In genomic region chr2:69437751-69438154, GRCh38 we compare ENCODE assay signal across 8 cellular contexts. TPM values are rescaled to one million over a fixed set of nuclear protein-coding genes. Genes with fewer than 3 reads are reported as not detected.
DNase-seq lines count a peak whose midpoint lies in the region; ATAC-seq and TF ChIP-seq lines count a peak whose summit lies in the region.

No MANE protein-coding gene starts in this region.

- H3K9me3 ChIP-seq in body of pancreas = no peaks in the 10 kb centered on the region
- H3K9me3 ChIP-seq in suprapubic skin = no peaks in the 10 kb centered on the region

- peak; percentile 38 for ATAC-seq in body of pancreas
- peak; percentile 50 for ATAC-seq in left colon
- no peak for ATAC-seq in HG02642 (IDR thresholded peaks at IDR 0.05; ENCODE audit: poor library complexity, unreplicated experiment)

- peak; percentile 38 for DNase-seq in COR-L47 (lab: John Stamatoyannopoulos, UW)
- peak; percentile 52 to 60 (median 55) for DNase-seq in body of pancreas
- peak; percentile 46 to 55 for DNase-seq in left colon
- peak in 1 of 2 donors; percentile 70 for DNase-seq in suprapubic skin (ENCODE audit: low spot score in 2 of 2)
- no peak for DNase-seq in activated CD4-positive, alpha-beta T cell treated with anti-CD3 and anti-CD28 coated beads, Interleukin-2, amount 50 U/mL, for 1 hour
- DNase-seq in GDM1 (lab: John Stamatoyannopoulos, UW) = no peak

- H3K4me3 Mint-ChIP-seq in IgD-negative memory B cell = peak overlapping the region; percentile 98 to 100 (median 100)

- no peaks in the 10 kb centered on the region for H3K36me3 ChIP-seq in body of pancreas (replicated peaks in 1 of 2; ENCODE audit: insufficient read depth in 1 of 2, low read depth in 2 of 2)
- H3K36me3 ChIP-seq in suprapubic skin = no peaks in the 10 kb centered on the region

- H3K4me1 Mint-ChIP-seq in IgD-negative memory B cell = peaks cover 18 to 26% (median 19%) of the 10 kb centered on the region in 3 donors

- no peak for TF ChIP-seq CTCF in body of pancreas (IDR thresholded peaks at IDR 0.05)
- no peak for TF ChIP-seq CTCF in suprapubic skin (IDR thresholded peaks at IDR 0.05)

- H3K27me3 Mint-ChIP-seq in IgD-negative memory B cell = no peaks in the 10 kb centered on the region

- no peaks in the 10 kb centered on the region for H3K27me3 ChIP-seq in body of pancreas
- H3K27me3 ChIP-seq in suprapubic skin = no peaks in the 10 kb centered on the region

- TF ChIP-seq POLR2A in body of pancreas (IDR thresholded peaks at IDR 0.05) = no peak
- no peak for TF ChIP-seq POLR2A in suprapubic skin (IDR thresholded peaks at IDR 0.05)

- TF ChIP-seq EP300 in suprapubic skin (IDR thresholded peaks at IDR 0.05) = no peak

- H3K9me3 Mint-ChIP-seq in IgD-negative memory B cell = peaks cover 0 to 8% (median 0%) of the 10 kb centered on the region in 3 donors

- H3K27ac ChIP-seq in body of pancreas = peak overlapping the region; percentile 66 to 94 (median 88)
- peak overlapping the region; percentile 99 for H3K27ac ChIP-seq in suprapubic skin

- intact Hi-C loops in body of pancreas (cut with DNase I) (no loop called here), left colon (cut with DNase I, micrococcal nuclease) (no loop called here)

- 38 to 41% methylated on average over 7 of the region's 7 CpGs for WGBS in body of pancreas, 2 donors
- WGBS in suprapubic skin = 23% methylated on average over 7 of the region's 7 CpGs

- H3K4me3 ChIP-seq in body of pancreas (peak overlapping the region; percentile 69 to 84), suprapubic skin (peak overlapping the region; percentile 91)

- peaks cover 24% of the 10 kb centered on the region for H3K4me1 ChIP-seq in body of pancreas
- H3K4me1 ChIP-seq in suprapubic skin = peaks cover 23% of the 10 kb centered on the region

- H3K27ac Mint-ChIP-seq in IgD-negative memory B cell = peak overlapping the region; percentile 99

- H3K36me3 Mint-ChIP-seq in IgD-negative memory B cell = peaks cover 2% of the 10 kb centered on the region

RNA-seq across cellular contexts. Expression of gene NFU1, which starts 0.5 kb away (rescaled TPM):
- polyA plus RNA-seq in IgD-negative memory B cell = 87.2 TPM
- total RNA-seq in body of pancreas = 10 to 100 TPM; 12.9 to 29.1 TPM
- total RNA-seq in left colon = 10 to 100 TPM; 41.1 to 44.6 TPM
- 10 to 100 TPM; 18.0 to 27.8 (median 22.8) TPM for total RNA-seq in suprapubic skin

RNA-seq across cellular contexts. Expression of gene GFPT1, which starts 50.7 kb away (rescaled TPM):
- polyA plus RNA-seq in IgD-negative memory B cell = 6.4 TPM
- 10 to 100 TPM; 31.6 to 34.6 TPM for total RNA-seq in body of pancreas
- total RNA-seq in left colon = 100 to 1,000 TPM; 158 to 242 TPM
- 10 to 100 TPM in 3 of 4 donors, 1 to 10 TPM in 1; 10.0 to 17.0 (median 12.7) TPM for total RNA-seq in suprapubic skin

Comparison
In these comparisons a context has a peak if more than half of its experiments do, and no peak if none do; other contexts are left out.
1. DNase-seq: peak in COR-L47 (single experiment), body of pancreas (4 of 4) and left colon (2 of 2); none in activated CD4-positive, alpha-beta T cell treated with anti-CD3 and anti-CD28 coated beads, Interleukin-2, amount 50 U/mL, for 1 hour (single experiment) and GDM1 (single experiment).
2. RNA of gene GFPT1, which starts 50.7 kb away (total RNA-seq): 158 to 242 TPM in left colon; 31.6 to 34.6 TPM in body of pancreas and 10.0 to 17.0 TPM in suprapubic skin; every median in the first group is over 4 times any median in the second.